ENCODE assay signal across 8 cellular contexts in genomic region chr9:131237931-131238401, GRCh38. TPM values are rescaled to one million over a fixed set of nuclear protein-coding genes. Genes with fewer than 3 reads are reported as not detected.
A peak's percentile ranks its signal among the peaks of the same experiment; 100 is the strongest.
DNase-seq lines count a peak whose midpoint lies in the region; ATAC-seq, FAIRE-seq and TF ChIP-seq lines count a peak whose summit lies in the region.

No MANE protein-coding gene starts in this region.

- FAIRE-seq in HepG2 (lab: Jason Lieb, UNC): no peak

- H3K9ac ChIP-seq in MM.1S (ENCODE audit: low read length) (peak overlapping the region; percentile 67), HepG2 (ENCODE audit: insufficient read depth, low read depth, low read length) (no peak overlapping the region)

- ATAC-seq in GM21619 (IDR thresholded peaks at IDR 0.05; ENCODE audit: unreplicated experiment) (peak; percentile 86), HepG2 (peak; percentile 48)

- H3K27me3 ChIP-seq in MM.1S (replicated peaks; ENCODE audit: insufficient read depth, low read length): no peaks in the 10 kb centered on the region
- H3K27me3 ChIP-seq in HepG2 (ENCODE audit: control insufficient read depth in 1 of 2, insufficient read depth in 2 of 2, low read length in 2 of 2): no peaks in the 10 kb centered on the region

- H3K36me3 ChIP-seq in MM.1S (replicated peaks; ENCODE audit: insufficient read depth, low read length) (no peaks in the 10 kb centered on the region; the same call in 1 of the 2 replicates), HepG2 (replicated peaks in 1 of 2; ENCODE audit: control insufficient read depth in 1 of 2, insufficient read depth in 2 of 2, low read length in 2 of 2) (peaks cover 8 to 23% of the 10 kb centered on the region in 2 experiments; a peak in 3 of 5 replicates)

- DNase-seq in ELF-1 (ENCODE audit: low read depth, low spot score): peak; percentile 63
- DNase-seq in MM.1S: peak; percentile 93
- peak; percentile 67 to 79 (median 68) for DNase-seq in activated CD4-positive, CD25-positive, alpha-beta regulatory T cell (lab: John Stamatoyannopoulos, UW)
- DNase-seq in central memory CD4-positive, alpha-beta T cell: peak; percentile 83
- no peak for DNase-seq in HepG2 (ENCODE audit: low spot score)
- peak; percentile 61 to 68 (median 62) for DNase-seq in stimulated activated CD4-positive, alpha-beta T cell treated with anti-CD3 and anti-CD28 coated beads, TNF-alpha, amount 100 ng/mL, for 1 hour (ENCODE audit: low read depth in 3 of 3, low spot score in 1 of 3)
- DNase-seq in inferior parietal cortex (ENCODE audit: extremely low spot score): no peak

- H3F3A ChIP-seq in MM.1S (ENCODE audit: insufficient read depth, low read length): peaks cover 12% of the 10 kb centered on the region

- H3K9me3 ChIP-seq in MM.1S (replicated peaks; ENCODE audit: insufficient read depth, low read length) (no peaks in the 10 kb centered on the region), HepG2 (ENCODE audit: low read length) (peaks cover 3% of the 10 kb centered on the region)

- WGBS in HepG2 (ENCODE audit: low lambda C conversion rate): 36% methylated on average over 10 of the region's 11 CpGs

- H3K79me2 ChIP-seq in MM.1S (ENCODE audit: low read length): no peaks in the 10 kb centered on the region
- H3K79me2 ChIP-seq in HepG2 (ENCODE audit: insufficient read depth, low read length): no peaks in the 10 kb centered on the region

- H3K4me1 ChIP-seq in MM.1S (ENCODE audit: low read length) (peaks cover 25% of the 10 kb centered on the region), HepG2 (ENCODE audit: insufficient read depth, low read length) (peaks cover 32% of the 10 kb centered on the region)

- H3K4me3 ChIP-seq in MM.1S (ENCODE audit: low read length) (peak overlapping the region; percentile 31; the same call in 1 of the 2 replicates), HepG2 (replicated peaks in 1 of 3; ENCODE audit: insufficient read depth in 1 of 3, low read depth in 2 of 3, low read length in 3 of 3) (peak overlapping the region in 1 of 3 experiments; percentile 30; a peak in 1 of 6 replicates)

- H4K20me1 ChIP-seq in MM.1S (ENCODE audit: insufficient read depth, low read length) (no peaks in the 10 kb centered on the region), HepG2 (ENCODE audit: insufficient read depth, low read length) (no peaks in the 10 kb centered on the region)

- TF ChIP-seq EP300 in HepG2 (IDR thresholded peaks at IDR 0.05; ENCODE audit: low read depth in 2 of 2, low read length in 2 of 2): no peak
- no peak for TF ChIP-seq EP300 in HepG2 (CRISPR knock-in tag; IDR thresholded peaks at IDR 0.05; ENCODE audit: borderline replicate concordance)

- no peak for TF ChIP-seq POLR2A in HepG2 (IDR thresholded peaks at IDR 0.05; ENCODE audit: insufficient read depth in 1 of 2, low read depth in 2 of 2, low read length in 2 of 2)

- peak overlapping the region; percentile 77 for H3K4me2 ChIP-seq in MM.1S (ENCODE audit: low read depth, low read length)
- H3K4me2 ChIP-seq in HepG2 (ENCODE audit: low read depth, low read length): peak overlapping the region; percentile 45; the same call in 1 of the 2 replicates

- BruUV-seq in HepG2 (replicated peaks; lab: Mats Ljungman, UMichigan): no TSS peak

- CTCF ChIA-PET in HepG2 (lab: Yijun Ruan, JAX; ENCODE audit: low intra/inter-chr PET ratio, low total read pairs): no interaction called here

- no peak for TF ChIP-seq CTCF in MM.1S (IDR thresholded peaks at IDR 0.05; ENCODE audit: low read length)
- no peak for TF ChIP-seq CTCF in HepG2 (CRISPR knock-in tag; IDR thresholded peaks at IDR 0.05)

- POLR2A ChIA-PET in HepG2 (lab: Yijun Ruan, JAX): interaction anchor here (0.5 kb wide), 1 partner anchor 362 kb away, joined by 3 read pairs; no protein-coding TSS in a partner anchor

- peak overlapping the region; percentile 40 for H2AFZ ChIP-seq in MM.1S (ENCODE audit: low read length)
- no peak overlapping the region for H2AFZ ChIP-seq in HepG2 (ENCODE audit: low read length)

- H3K9me2 ChIP-seq in MM.1S (replicated peaks; ENCODE audit: insufficient read depth, low read length): no peaks in the 10 kb centered on the region

- in situ Hi-C loops in HepG2 (cut with HindIII; ENCODE audit: extremely low pct_ligation_motif_present, low pct_unique_long_range_greater_than_20kb): no loop called here

- TF ChIP-seq RAD21 in HepG2 (CRISPR knock-in tag; IDR thresholded peaks at IDR 0.05): no peak

- H3K27ac ChIP-seq in MM.1S (ENCODE audit: low read length) (peak overlapping the region; percentile 91), HepG2 (ENCODE audit: extremely low read length, insufficient read depth, low read length) (no peak overlapping the region)

- intact Hi-C loops in HepG2 (cut with micrococcal nuclease; ENCODE audit: unreplicated experiment): no loop called here

TF ChIP-seq in HepG2, 621 proteins besides CTCF, POLR2A, EP300 and RAD21 (continues in another document):
- 0 out of 2 replicates have a peak, but pooled peaks have one; percentile 14 for TF ChIP-seq KDM2A (CRISPR knock-in tag; IDR thresholded peaks at IDR 0.05; ENCODE audit: borderline replicate concordance, low read depth)
- no peak for TF ChIP-seq ZNF564 (CRISPR knock-in tag; IDR thresholded peaks at IDR 0.05)
- TF ChIP-seq ZNF589 (CRISPR knock-in tag; conservative IDR thresholded peaks at IDR 0.05): 0 out of 2 replicates have a peak, but pooled peaks have one; percentile 31
- TF ChIP-seq ZNF547 (CRISPR knock-in tag; IDR thresholded peaks at IDR 0.05): no peak

RNA-seq across cellular contexts. Expression of gene FAM78A, which starts 38.3 kb away (rescaled TPM):
- 0.14 and 0.18 TPM in 2 replicates for total RNA-seq in HepG2 (2016; rRNA removed; fragmentation: Illumina TruSeq; extraction: Trizol)
- total RNA-seq in HepG2 (2016; cell fraction: cytosol; rRNA removed; fragmentation: Illumina TruSeq; extraction: Trizol; ENCODE audit: low read depth): not detected in 2 replicates
- total RNA-seq in HepG2 (2016; cell fraction: insoluble cytoplasmic fraction; rRNA removed; fragmentation: Illumina TruSeq; extraction: Trizol): 0.15 and 0.26 TPM in 2 replicates
- 0.15 TPM in 1 of 2 replicates, not detected in the other for total RNA-seq in HepG2 (2016; cell fraction: membrane; rRNA removed; fragmentation: Illumina TruSeq; extraction: Trizol)
- total RNA-seq in HepG2 (2016; cell fraction: nucleus; rRNA removed; fragmentation: Illumina TruSeq; extraction: Trizol): 0.50 and 0.68 TPM in 2 replicates
- polyA plus RNA-seq in HepG2 (2011; rRNA removed): 0.51 and 0.62 TPM in 2 replicates
- 0.37 and 0.43 TPM in 2 replicates for polyA plus RNA-seq in HepG2 (2011; cell fraction: cytosol; rRNA removed)
- 0.63 and 0.69 TPM in 2 replicates for polyA plus RNA-seq in HepG2 (2011; cell fraction: nucleus; rRNA removed)
- 0.25 and 0.30 TPM in 2 replicates for polyA plus RNA-seq in HepG2 (2012)
- 0.03 and 0.11 TPM in 2 replicates for polyA plus RNA-seq in HepG2 (2016; cell fraction: cytosol; fragmentation: Illumina TruSeq; extraction: Trizol; ENCODE audit: low read depth)
- 0.12 and 0.21 TPM in 2 replicates for polyA plus RNA-seq in HepG2 (2016; cell fraction: insoluble cytoplasmic fraction; fragmentation: Illumina TruSeq; extraction: Trizol; ENCODE audit: low read depth)
- 0.07 and 0.10 TPM in 2 replicates for polyA plus RNA-seq in HepG2 (2016; cell fraction: membrane; fragmentation: Illumina TruSeq; extraction: Trizol; ENCODE audit: low read depth)
- 0.11 and 0.22 TPM in 2 replicates for polyA plus RNA-seq in HepG2 (2016; cell fraction: nucleus; fragmentation: Illumina TruSeq; extraction: Trizol; ENCODE audit: insufficient read depth, low read depth)
- 0.62 and 23.9 TPM in 2 replicates for polyA minus RNA-seq in HepG2 (2011; rRNA and poly(A)+ RNA removed; ENCODE audit: low replicate concordance)
- 0.26 and 0.49 TPM in 2 replicates for polyA minus RNA-seq in HepG2 (2011; cell fraction: cytosol; rRNA and poly(A)+ RNA removed)
- polyA minus RNA-seq in HepG2 (2011; cell fraction: nucleus; rRNA and poly(A)+ RNA removed): 0.12 and 0.13 TPM in 2 replicates

RNA-seq across cellular contexts. Expression of gene PLPP7, which starts 51.6 kb away (rescaled TPM):
- 0.66 and 1.2 TPM in 2 replicates for total RNA-seq in HepG2 (2016; rRNA removed; fragmentation: Illumina TruSeq; extraction: Trizol)
- total RNA-seq in HepG2 (2016; cell fraction: cytosol; rRNA removed; fragmentation: Illumina TruSeq; extraction: Trizol; ENCODE audit: low read depth): 1.1 TPM in 2 replicates
- 0.85 and 1.0 TPM in 2 replicates for total RNA-seq in HepG2 (2016; cell fraction: insoluble cytoplasmic fraction; rRNA removed; fragmentation: Illumina TruSeq; extraction: Trizol)
- 1.7 TPM in 2 replicates for total RNA-seq in HepG2 (2016; cell fraction: membrane; rRNA removed; fragmentation: Illumina TruSeq; extraction: Trizol)
- total RNA-seq in HepG2 (2016; cell fraction: nucleus; rRNA removed; fragmentation: Illumina TruSeq; extraction: Trizol): 0.28 and 1.4 TPM in 2 replicates
- 0.33 and 0.67 TPM in 2 replicates for polyA plus RNA-seq in HepG2 (2011; rRNA removed)
- polyA plus RNA-seq in HepG2 (2011; cell fraction: cytosol; rRNA removed): 0.47 and 1.0 TPM in 2 replicates
- polyA plus RNA-seq in HepG2 (2011; cell fraction: nucleus; rRNA removed): 0.66 and 0.87 TPM in 2 replicates
- polyA plus RNA-seq in HepG2 (2012): 0.69 and 0.78 TPM in 2 replicates
- polyA plus RNA-seq in HepG2 (2016; cell fraction: cytosol; fragmentation: Illumina TruSeq; extraction: Trizol; ENCODE audit: low read depth): 1.2 and 1.6 TPM in 2 replicates
- polyA plus RNA-seq in HepG2 (2016; cell fraction: insoluble cytoplasmic fraction; fragmentation: Illumina TruSeq; extraction: Trizol; ENCODE audit: low read depth): 0.74 and 0.82 TPM in 2 replicates
- polyA plus RNA-seq in HepG2 (2016; cell fraction: membrane; fragmentation: Illumina TruSeq; extraction: Trizol; ENCODE audit: low read depth): 1.7 TPM in 2 replicates
- polyA plus RNA-seq in HepG2 (2016; cell fraction: nucleus; fragmentation: Illumina TruSeq; extraction: Trizol; ENCODE audit: insufficient read depth, low read depth): 0.56 and 0.57 TPM in 2 replicates
- polyA minus RNA-seq in HepG2 (2011; rRNA and poly(A)+ RNA removed; ENCODE audit: low replicate concordance): 0.16 and 1.9 TPM in 2 replicates
- 0.70 and 0.79 TPM in 2 replicates for polyA minus RNA-seq in HepG2 (2011; cell fraction: cytosol; rRNA and poly(A)+ RNA removed)
- 0.52 and 1.1 TPM in 2 replicates for polyA minus RNA-seq in HepG2 (2011; cell fraction: nucleus; rRNA and poly(A)+ RNA removed)

Comparison
In these comparisons a context has a peak if more than half of its experiments do, and no peak if none do; other contexts are left out.
1. DNase-seq: peak in ELF-1 (single experiment), MM.1S (single experiment), activated CD4-positive, CD25-positive, alpha-beta regulatory T cell (4 of 4), central memory CD4-positive, alpha-beta T cell (single experiment) and stimulated activated CD4-positive, alpha-beta T cell treated with anti-CD3 and anti-CD28 coated beads, TNF-alpha, amount 100 ng/mL, for 1 hour (3 of 3); none in HepG2 (single experiment) and inferior parietal cortex (single experiment).